Comparison of ENCODE assay signal across 1 cellular context in genomic region chr15:100920516-100921135, GRCh38.
TF ChIP-seq lines count a peak whose summit lies in the region.

No MANE protein-coding gene starts in this region.

TF ChIP-seq in HCT116, 20 proteins besides CTCF, POLR2A, EP300 and RAD21 (continued from another document):
- TF ChIP-seq REST (IDR thresholded peaks at IDR 0.05; ENCODE audit: low read depth) = no peak
- no peak for TF ChIP-seq YY1 (IDR thresholded peaks at IDR 0.05; ENCODE audit: extremely low read depth, insufficient replicate concordance, low read depth, low read length)
